In the genomic region with DNA sequence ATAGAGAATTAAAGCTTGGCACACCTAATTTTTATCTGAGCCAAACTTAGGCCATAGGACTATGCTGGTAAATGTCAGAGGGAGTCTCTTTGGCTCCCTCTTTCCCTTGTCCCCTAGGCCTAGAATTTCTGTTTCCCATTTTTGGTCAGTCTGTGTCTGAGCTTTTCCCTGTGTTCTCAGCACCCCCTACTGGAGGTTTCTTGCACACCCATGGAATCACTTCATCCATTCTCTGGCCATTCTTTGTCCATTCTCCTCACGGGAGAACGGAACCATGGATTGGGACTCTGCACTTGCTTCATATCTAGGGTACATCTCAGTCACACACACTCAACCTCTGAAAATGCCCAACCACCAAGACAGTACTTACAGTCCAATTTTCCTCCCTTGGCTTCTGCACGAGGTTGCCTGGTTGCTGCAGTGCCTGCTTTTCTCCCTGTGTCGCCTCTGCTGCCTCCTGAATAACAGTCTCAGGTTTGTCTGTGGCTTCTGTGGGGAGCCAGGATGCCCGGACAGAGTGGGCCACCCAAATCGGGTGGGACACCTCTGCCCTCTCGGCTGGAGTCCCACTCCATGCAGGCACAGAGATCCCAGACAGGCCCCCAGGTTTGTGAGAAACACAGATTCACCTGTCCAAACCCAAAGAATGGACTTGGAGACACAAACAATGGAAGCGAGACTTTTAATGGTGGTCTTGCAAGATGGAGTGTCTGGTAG, we compare ENCODE assay signal across 8 cellular contexts. TPM values are rescaled to one million over a fixed set of nuclear protein-coding genes. Genes with fewer than 3 reads are reported as not detected.
DNase-seq lines count a peak whose midpoint lies in the region; ATAC-seq and TF ChIP-seq lines count a peak whose summit lies in the region.

No MANE protein-coding gene starts in this region.

- no peaks in the 10 kb centered on the region for H3K4me1 Mint-ChIP-seq in CD4-positive, alpha-beta T cell (ENCODE audit: low read depth)
- H3K4me1 Mint-ChIP-seq in natural killer cell, result peaks cover 21 to 28% of the 10 kb centered on the region in 2 donors
- peaks cover 2% of the 10 kb centered on the region for H3K4me1 Mint-ChIP-seq in activated T-helper 2 cell treated with anti-CD3 and anti-CD28 coated beads, Interferon-gamma antibody, Interleukin-2, Interleukin-4, amounts not matched to agents 10 μg/mL and 5 μg/mL and 100 μg/mL, durations not matched to agents 14 hours and 24 hours and 36 hours (ENCODE audit: low read depth)

- peaks cover 90% of the 10 kb centered on the region for H3K36me3 Mint-ChIP-seq in CD4-positive, alpha-beta T cell (ENCODE audit: low read depth)
- H3K36me3 Mint-ChIP-seq in natural killer cell, result peaks cover 43% of the 10 kb centered on the region
- H3K36me3 Mint-ChIP-seq in activated T-helper 2 cell treated with anti-CD3 and anti-CD28 coated beads, Interferon-gamma antibody, Interleukin-2, Interleukin-4, amounts not matched to agents 10 μg/mL and 5 μg/mL and 100 μg/mL, durations not matched to agents 14 hours and 24 hours and 36 hours (ENCODE audit: low read depth), result peaks cover 88% of the 10 kb centered on the region

- no peaks in the 10 kb centered on the region for H3K27me3 ChIP-seq in CD4-positive, alpha-beta T cell (ENCODE audit: control insufficient read depth, insufficient read depth, low read length)
- H3K27me3 ChIP-seq in SJCRH30, result no peaks in the 10 kb centered on the region

- H3K36me3 ChIP-seq in SJCRH30, result peaks cover 19% of the 10 kb centered on the region

- no peak overlapping the region for H3K4me3 Mint-ChIP-seq in CD4-positive, alpha-beta T cell
- H3K4me3 Mint-ChIP-seq in natural killer cell, result no peak overlapping the region
- no peak overlapping the region for H3K4me3 Mint-ChIP-seq in activated T-helper 2 cell treated with anti-CD3 and anti-CD28 coated beads, Interferon-gamma antibody, Interleukin-2, Interleukin-4, amounts not matched to agents 10 μg/mL and 5 μg/mL and 100 μg/mL, durations not matched to agents 14 hours and 24 hours and 36 hours (ENCODE audit: low read depth)

- no peak overlapping the region for H3K27ac Mint-ChIP-seq in CD4-positive, alpha-beta T cell
- H3K27ac Mint-ChIP-seq in natural killer cell, result no peak overlapping the region
- no peak overlapping the region for H3K27ac Mint-ChIP-seq in activated T-helper 2 cell treated with anti-CD3 and anti-CD28 coated beads, Interferon-gamma antibody, Interleukin-2, Interleukin-4, amounts not matched to agents 10 μg/mL and 5 μg/mL and 100 μg/mL, durations not matched to agents 14 hours and 24 hours and 36 hours

- no peak overlapping the region for H3K4me3 ChIP-seq in SJCRH30

- H3K4me1 ChIP-seq in SJCRH30, result no peaks in the 10 kb centered on the region

- peak in 2 of 10 experiments; percentile 3 to 5 for DNase-seq in CD4-positive, alpha-beta T cell
- peak; percentile 12 to 61 for DNase-seq in SJCRH30
- peak; percentile 17 for DNase-seq in natural killer cell
- DNase-seq in activated T-helper 2 cell treated with anti-CD3 and anti-CD28 coated beads, Interferon-gamma antibody, Interleukin-2, Interleukin-4, amounts not matched to agents 10 μg/mL and 5 μg/mL and 100 μg/mL, durations not matched to agents 14 hours and 24 hours and 36 hours (ENCODE audit: low spot score), result no peak
- no peak for DNase-seq in NCI-H774 (lab: John Stamatoyannopoulos, UW)

- TF ChIP-seq CTCF in CD4-positive, alpha-beta T cell (IDR thresholded peaks at IDR 0.05), result peak; percentile 40
- peak; percentile 61 for TF ChIP-seq CTCF in natural killer cell (IDR thresholded peaks at IDR 0.05)

- intact Hi-C loops in CD4-positive, alpha-beta T cell (cut with DNase I, micrococcal nuclease), result loop anchor here (2.0 kb wide), 2 partner anchors 247 to 251 kb away; no protein-coding TSS in a partner anchor
- intact Hi-C loops in natural killer cell (cut with micrococcal nuclease), result loop anchor here (1.0 kb wide), 2 partner anchors 246 to 251 kb away; no protein-coding TSS in a partner anchor
- intact Hi-C loops in activated T-helper 2 cell treated with anti-CD3 and anti-CD28 coated beads, Interferon-gamma antibody, Interleukin-2, Interleukin-4, amounts not matched to agents 10 μg/mL and 5 μg/mL and 100 μg/mL, durations not matched to agents 14 hours and 24 hours and 36 hours (cut with micrococcal nuclease), result loop anchor here (1.0 kb wide), 1 partner anchor 251 kb away; no protein-coding TSS in a partner anchor

- POLR2A ChIA-PET in CD4-positive, alpha-beta T cell (lab: Charles Lee), result no interaction called here

- no peak overlapping the region for H3K27ac ChIP-seq in CD4-positive, alpha-beta T cell (ENCODE audit: low read depth, low read length)
- H3K27ac ChIP-seq in SJCRH30, result no peak overlapping the region

- peaks cover 25% of the 10 kb centered on the region for H3K9me3 ChIP-seq in CD4-positive, alpha-beta T cell (ENCODE audit: control insufficient read depth, low read length)
- H3K9me3 ChIP-seq in SJCRH30 (replicated peaks), result no peaks in the 10 kb centered on the region

- no peaks in the 10 kb centered on the region for H3K27me3 Mint-ChIP-seq in CD4-positive, alpha-beta T cell
- H3K27me3 Mint-ChIP-seq in natural killer cell (ENCODE audit: low read depth in 2 of 2), result no peaks in the 10 kb centered on the region
- H3K27me3 Mint-ChIP-seq in activated T-helper 2 cell treated with anti-CD3 and anti-CD28 coated beads, Interferon-gamma antibody, Interleukin-2, Interleukin-4, amounts not matched to agents 10 μg/mL and 5 μg/mL and 100 μg/mL, durations not matched to agents 14 hours and 24 hours and 36 hours (ENCODE audit: low read depth), result no peaks in the 10 kb centered on the region

- CTCF ChIA-PET in CD4-positive, alpha-beta T cell (lab: Charles Lee), result interaction anchor here (0.6 to 1.0 kb wide), 2 partner anchors 81 to 244 kb away, joined by 3 read pairs; no protein-coding TSS in a partner anchor

- ATAC-seq in CD4-positive, alpha-beta T cell (ENCODE audit: poor library complexity), result no peak
- peak; percentile 48 for ATAC-seq in GM19397 (IDR thresholded peaks at IDR 0.05; ENCODE audit: unreplicated experiment)
- ATAC-seq in esophagus mucosa, result peak; percentile 42
- ATAC-seq in natural killer cell, result peak in 2 of 3 donors; percentile 30 to 57
- ATAC-seq in GM21786 (IDR thresholded peaks at IDR 0.05; ENCODE audit: unreplicated experiment), result no peak

- peaks cover 10% of the 10 kb centered on the region for H3K9me3 Mint-ChIP-seq in CD4-positive, alpha-beta T cell
- H3K9me3 Mint-ChIP-seq in natural killer cell, result peaks cover 4% of the 10 kb centered on the region in 2 donors
- peaks cover 52% of the 10 kb centered on the region for H3K9me3 Mint-ChIP-seq in activated T-helper 2 cell treated with anti-CD3 and anti-CD28 coated beads, Interferon-gamma antibody, Interleukin-2, Interleukin-4, amounts not matched to agents 10 μg/mL and 5 μg/mL and 100 μg/mL, durations not matched to agents 14 hours and 24 hours and 36 hours

RNA-seq across cellular contexts. Expression of a gene that starts 35.1 kb away (rescaled TPM):
- under 1 TPM in 1 of 2 experiments, not detected in 1; 0.11 TPM for total RNA-seq in CD4-positive, alpha-beta T cell
- total RNA-seq in SJCRH30 (2014; rRNA removed; shearing (Covaris generic)), result 1.0 and 1.1 TPM in 2 replicates
- total RNA-seq in esophagus mucosa (1.1 TPM), natural killer cell (under 1 TPM; 0.09 to 0.48 (median 0.39) TPM)
- 2.0 and 3.7 TPM in 2 replicates for total RNA-seq in activated T-helper 2 cell treated with anti-CD3 and anti-CD28 coated beads, Interferon-gamma antibody, Interleukin-2, Interleukin-4, amounts not matched to agents 10 μg/mL and 5 μg/mL and 100 μg/mL, durations not matched to agents 14 hours and 24 hours and 36 hours

Comparison
In these comparisons a context has a peak if more than half of its experiments do, and no peak if none do; other contexts are left out.
1. ATAC-seq: peak in GM19397 (single experiment), esophagus mucosa (single experiment) and natural killer cell (2 of 3); none in CD4-positive, alpha-beta T cell (single experiment) and GM21786 (single experiment).
2. DNase-seq: peak in SJCRH30 (2 of 2) and natural killer cell (single experiment); none in activated T-helper 2 cell treated with anti-CD3 and anti-CD28 coated beads, Interferon-gamma antibody, Interleukin-2, Interleukin-4, amounts not matched to agents 10 μg/mL and 5 μg/mL and 100 μg/mL, durations not matched to agents 14 hours and 24 hours and 36 hours (single experiment) and NCI-H774 (single experiment).